8 cellular contexts compared by ENCODE assay signal in genomic region chr17:9768381-9768934, GRCh38. TPM values are rescaled to one million over a fixed set of nuclear protein-coding genes. Genes with fewer than 3 reads are reported as not detected.
DNase-seq lines count a peak whose midpoint lies in the region; ATAC-seq and TF ChIP-seq lines count a peak whose summit lies in the region.

No MANE protein-coding gene starts in this region.

- H3K27me3 ChIP-seq in thyroid gland (no peaks in the 10 kb centered on the region), aorta (ENCODE audit: control insufficient read depth in 1 of 2, insufficient read depth in 2 of 2, low read length in 1 of 2) (peaks cover 0 to 1% of the 10 kb centered on the region in 2 donors)

- no TSS peak for BruUV-seq in Calu3 (replicated peaks; lab: Mats Ljungman, UMichigan)

- ATAC-seq in SK-N-SH treated with all-trans-retinoic acid at 6 μM for 48 hours, result peak; percentile 52; the same call in 2 of the 3 replicates
- ATAC-seq in HG03469 (IDR thresholded peaks at IDR 0.05; ENCODE audit: unreplicated experiment), result no peak
- ATAC-seq in activated naive CD8-positive, alpha-beta T cell treated with anti-CD3 and anti-CD28 coated beads, Interleukin-2, amount 50 U/mL, for 24 hours, result no peak
- ATAC-seq in aorta (ENCODE audit: low FRiP score), result no peak

- CTCF ChIA-PET in Calu3 (lab: Charles Lee), result interaction anchor here (0.9 to 1.2 kb wide), 6 partner anchors 13 to 192 kb away, joined by 3 to 12 read pairs (median 5); partner anchors contain the start of gene CFAP52

- no peaks in the 10 kb centered on the region for H3K9me3 Mint-ChIP-seq in Calu3 (ENCODE audit: low read depth, unreplicated experiment)
- no peaks in the 10 kb centered on the region for H3K9me3 Mint-ChIP-seq in activated naive CD8-positive, alpha-beta T cell treated with anti-CD3 and anti-CD28 coated beads, Interleukin-2, amount 50 U/mL, for 24 hours

- H3K36me3 Mint-ChIP-seq in Calu3 (ENCODE audit: insufficient read depth, unreplicated experiment), result no peaks in the 10 kb centered on the region
- no peaks in the 10 kb centered on the region for H3K36me3 Mint-ChIP-seq in activated naive CD8-positive, alpha-beta T cell treated with anti-CD3 and anti-CD28 coated beads, Interleukin-2, amount 50 U/mL, for 24 hours (ENCODE audit: low read depth)

- 51% methylated on average over 5 of the region's 5 CpGs for WGBS in thyroid gland, 2 donors
- 41 to 42% methylated on average over 5 of the region's 5 CpGs for WGBS in aorta, 2 donors

- H3K36me3 ChIP-seq in thyroid gland (no peaks in the 10 kb centered on the region), aorta (ENCODE audit: control insufficient read depth in 1 of 2, insufficient read depth in 2 of 2, low read length in 1 of 2) (no peaks in the 10 kb centered on the region)

- TF ChIP-seq CTCF in Calu3 (IDR thresholded peaks at IDR 0.05; ENCODE audit: unreplicated experiment) (peak; percentile 11), HFF-Myc (IDR thresholded peaks at IDR 0.05; ENCODE audit: low read depth, low read length, missing control alignments) (peak; percentile 31), thyroid gland (IDR thresholded peaks at IDR 0.05) (peak; percentile 18 to 51 (median 26))

- no peak for TF ChIP-seq POLR2A in thyroid gland (IDR thresholded peaks at IDR 0.05)

- H3K9me3 ChIP-seq in thyroid gland (no peaks in the 10 kb centered on the region), aorta (ENCODE audit: control insufficient read depth, low read length) (no peaks in the 10 kb centered on the region)

- H3K4me1 ChIP-seq in thyroid gland, result no peaks in the 10 kb centered on the region
- no peaks in the 10 kb centered on the region for H3K4me1 ChIP-seq in aorta (ENCODE audit: control insufficient read depth in 1 of 2, insufficient read depth in 2 of 2, low read length in 2 of 2)

- DNase-seq in Calu3 (no peak), HFF-Myc (ENCODE audit: extremely low read depth, low read depth) (peak; percentile 25), germinal center (ENCODE audit: low spot score) (peak; percentile 23), thyroid gland (no peak), aorta (no peak)
- no peak for DNase-seq in activated naive CD8-positive, alpha-beta T cell treated with anti-CD3 and anti-CD28 coated beads, Interleukin-2, amount 50 U/mL, for 24 hours

- H3K4me3 Mint-ChIP-seq in Calu3 (ENCODE audit: low read depth, unreplicated experiment), result no peak overlapping the region
- H3K4me3 Mint-ChIP-seq in activated naive CD8-positive, alpha-beta T cell treated with anti-CD3 and anti-CD28 coated beads, Interleukin-2, amount 50 U/mL, for 24 hours, result no peak overlapping the region

- peaks cover 25% of the 10 kb centered on the region for H3K27me3 Mint-ChIP-seq in Calu3 (ENCODE audit: unreplicated experiment)
- peaks cover 4% of the 10 kb centered on the region for H3K27me3 Mint-ChIP-seq in activated naive CD8-positive, alpha-beta T cell treated with anti-CD3 and anti-CD28 coated beads, Interleukin-2, amount 50 U/mL, for 24 hours

- no peak overlapping the region for H3K4me3 ChIP-seq in HFF-Myc (replicated peaks; ENCODE audit: low read depth, low read length)
- H3K4me3 ChIP-seq in thyroid gland (replicated peaks in 1 of 3), result no peak overlapping the region
- H3K4me3 ChIP-seq in aorta (ENCODE audit: low read length in 2 of 2), result no peak overlapping the region

- H3K27ac Mint-ChIP-seq in Calu3 (ENCODE audit: unreplicated experiment), result no peak overlapping the region
- no peak overlapping the region for H3K27ac Mint-ChIP-seq in activated naive CD8-positive, alpha-beta T cell treated with anti-CD3 and anti-CD28 coated beads, Interleukin-2, amount 50 U/mL, for 24 hours

- intact Hi-C loops in Calu3 (cut with micrococcal nuclease; ENCODE audit: unreplicated experiment), result loop anchor here (5.0 kb wide), 1 partner anchor 41 kb away; no protein-coding TSS in a partner anchor
- intact Hi-C loops in thyroid gland (cut with DNase I), result no loop called here
- intact Hi-C loops in aorta (cut with DNase I), result no loop called here

- no peak overlapping the region for H3K27ac ChIP-seq in thyroid gland
- no peak overlapping the region for H3K27ac ChIP-seq in aorta (ENCODE audit: low read depth in 1 of 2, low read length in 2 of 2)

- H3K4me1 Mint-ChIP-seq in Calu3 (ENCODE audit: low read depth, unreplicated experiment), result peaks cover 5% of the 10 kb centered on the region
- H3K4me1 Mint-ChIP-seq in activated naive CD8-positive, alpha-beta T cell treated with anti-CD3 and anti-CD28 coated beads, Interleukin-2, amount 50 U/mL, for 24 hours, result no peaks in the 10 kb centered on the region

TF ChIP-seq in SK-N-SH treated with all-trans-retinoic acid at 6 μM for 48 hours, 23 proteins besides CTCF, POLR2A, EP300 and RAD21:
- TF ChIP-seq CREB5 (CRISPR knock-in tag; IDR thresholded peaks at IDR 0.05; ENCODE audit: low read depth), result no peak
- no peak for TF ChIP-seq CSDC2 (CRISPR knock-in tag; IDR thresholded peaks at IDR 0.05)
- TF ChIP-seq, protein P1, sequence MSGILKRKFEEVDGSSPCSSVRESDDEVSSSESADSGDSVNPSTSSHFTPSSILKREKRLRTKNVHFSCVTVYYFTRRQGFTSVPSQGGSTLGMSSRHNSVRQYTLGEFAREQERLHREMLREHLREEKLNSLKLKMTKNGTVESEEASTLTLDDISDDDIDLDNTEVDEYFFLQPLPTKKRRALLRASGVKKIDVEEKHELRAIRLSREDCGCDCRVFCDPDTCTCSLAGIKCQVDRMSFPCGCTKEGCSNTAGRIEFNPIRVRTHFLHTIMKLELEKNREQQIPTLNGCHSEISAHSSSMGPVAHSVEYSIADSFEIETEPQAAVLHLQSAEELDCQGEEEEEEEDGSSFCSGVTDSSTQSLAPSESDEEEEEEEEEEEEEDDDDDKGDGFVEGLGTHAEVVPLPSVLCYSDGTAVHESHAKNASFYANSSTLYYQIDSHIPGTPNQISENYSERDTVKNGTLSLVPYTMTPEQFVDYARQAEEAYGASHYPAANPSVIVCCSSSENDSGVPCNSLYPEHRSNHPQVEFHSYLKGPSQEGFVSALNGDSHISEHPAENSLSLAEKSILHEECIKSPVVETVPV (CRISPR knock-in tag; IDR thresholded peaks at IDR 0.05), result no peak
- no peak for TF ChIP-seq TCF4 (CRISPR knock-in tag; IDR thresholded peaks at IDR 0.05; ENCODE audit: borderline replicate concordance)
- no peak for TF ChIP-seq ZC3H10 (CRISPR knock-in tag; IDR thresholded peaks at IDR 0.05)
- TF ChIP-seq OSR1 (CRISPR knock-in tag; IDR thresholded peaks at IDR 0.05), result no peak
- TF ChIP-seq ARNTL (CRISPR knock-in tag; IDR thresholded peaks at IDR 0.05; ENCODE audit: borderline replicate concordance, low read depth), result no peak
TF ChIP-seq in SK-N-SH treated with all-trans-retinoic acid at 6 μM for 48 hours: peak in this region for 0.

RNA-seq across cellular contexts. Expression of gene DHRS7C, which starts 22.9 kb away (rescaled TPM):
- total RNA-seq in Calu3 (2022) (not detected in 2 replicates), thyroid gland (not detected), aorta (not detected)
- polyA plus RNA-seq in aorta, result not detected

RNA-seq across cellular contexts. Expression of gene GSG1L2, which starts 53.4 kb away (rescaled TPM):
- total RNA-seq in Calu3 (2022) (not detected in 2 replicates), thyroid gland (not detected), aorta (not detected)
- polyA plus RNA-seq in aorta, result not detected

RNA-seq across cellular contexts. Expression of gene GLP2R, which starts 57.3 kb away (rescaled TPM):
- total RNA-seq in Calu3 (2022) (0.20 and 0.59 TPM in 2 replicates), thyroid gland (1 to 10 TPM in 2 of 4 donors, under 1 TPM in 2; 0.54 to 3.3 (median 1.2) TPM), aorta (1 to 10 TPM in 1 of 2 donors, not detected in 1; 9.7 TPM)
- 1 to 10 TPM in 1 of 2 donors, under 1 TPM in 1; 0.61 to 1.3 TPM for polyA plus RNA-seq in aorta

Comparison
In these comparisons a context has a peak if more than half of its experiments do, and no peak if none do; other contexts are left out.
1. DNase-seq: peak in HFF-Myc (single experiment) and germinal center (single experiment); none in Calu3 (single experiment), thyroid gland (0 of 2), activated naive CD8-positive, alpha-beta T cell treated with anti-CD3 and anti-CD28 coated beads, Interleukin-2, amount 50 U/mL, for 24 hours (single experiment) and aorta (0 of 2).
2. Peak in every context shown above with its lines, with median percentiles within 50 percentile points of each other: CTCF ChIP-seq.